Comparison of ENCODE assay signal across 1 cellular context in the genomic region with DNA sequence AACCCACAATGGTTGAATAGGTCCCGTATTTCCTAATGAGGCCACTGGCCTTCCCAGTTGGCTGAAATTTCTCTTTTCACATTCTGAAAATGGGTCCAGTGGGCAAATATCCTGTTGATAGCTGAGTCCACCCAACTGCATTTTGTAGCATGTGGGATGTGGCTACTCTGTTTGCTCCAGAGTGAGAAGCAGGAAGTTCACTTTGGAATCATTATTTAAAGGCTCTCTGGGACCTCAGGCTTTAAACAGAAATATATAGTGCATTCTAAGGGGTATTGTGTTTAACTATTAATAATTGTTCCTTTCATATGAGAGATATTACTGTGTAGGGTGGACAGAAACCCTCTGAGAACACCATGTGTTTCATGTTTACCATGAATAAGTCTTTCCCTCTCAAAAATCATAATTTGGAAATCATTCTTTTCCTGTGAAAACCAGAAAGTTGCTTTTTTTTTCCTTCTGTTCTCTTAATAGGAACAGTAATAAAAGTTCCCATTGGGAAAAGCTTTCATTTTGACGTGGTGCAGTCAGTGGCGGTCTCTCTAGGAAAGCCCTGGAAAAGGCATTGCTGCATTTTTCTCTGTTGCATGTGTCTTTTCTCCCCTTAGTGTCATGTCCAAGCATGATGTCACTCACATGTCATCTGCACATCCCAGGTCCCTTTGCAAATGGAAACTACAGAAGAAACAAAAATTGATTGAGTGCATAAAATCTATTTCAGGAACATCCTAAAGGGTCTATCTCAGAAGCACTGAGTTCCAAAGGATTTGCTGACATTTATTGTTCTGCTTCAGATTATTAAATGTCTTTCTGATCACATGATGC.
TF ChIP-seq lines count a peak whose summit lies in the region.

No MANE protein-coding gene starts in this region.

TF ChIP-seq in HepG2, 621 proteins besides CTCF, POLR2A, EP300 and RAD21:
- no peak for TF ChIP-seq RNF219 (CRISPR knock-in tag; IDR thresholded peaks at IDR 0.05)
- TF ChIP-seq ZNF850 (CRISPR knock-in tag; conservative IDR thresholded peaks at IDR 0.05) = no peak
- TF ChIP-seq BRCA1 (CRISPR knock-in tag; IDR thresholded peaks at IDR 0.05) = no peak
- no peak for TF ChIP-seq SAFB2 (CRISPR knock-in tag; IDR thresholded peaks at IDR 0.05; ENCODE audit: borderline replicate concordance, low read depth)
- TF ChIP-seq ZNF567 (CRISPR knock-in tag; IDR thresholded peaks at IDR 0.05; ENCODE audit: borderline replicate concordance) = no peak
- no peak for TF ChIP-seq ATF6 (CRISPR knock-in tag; conservative IDR thresholded peaks at IDR 0.05)
- no peak for TF ChIP-seq ZNF251 (CRISPR knock-in tag; IDR thresholded peaks at IDR 0.05)
- TF ChIP-seq FOXJ3 (CRISPR knock-in tag; IDR thresholded peaks at IDR 0.05; ENCODE audit: borderline replicate concordance) = no peak
- TF ChIP-seq, protein P1, sequence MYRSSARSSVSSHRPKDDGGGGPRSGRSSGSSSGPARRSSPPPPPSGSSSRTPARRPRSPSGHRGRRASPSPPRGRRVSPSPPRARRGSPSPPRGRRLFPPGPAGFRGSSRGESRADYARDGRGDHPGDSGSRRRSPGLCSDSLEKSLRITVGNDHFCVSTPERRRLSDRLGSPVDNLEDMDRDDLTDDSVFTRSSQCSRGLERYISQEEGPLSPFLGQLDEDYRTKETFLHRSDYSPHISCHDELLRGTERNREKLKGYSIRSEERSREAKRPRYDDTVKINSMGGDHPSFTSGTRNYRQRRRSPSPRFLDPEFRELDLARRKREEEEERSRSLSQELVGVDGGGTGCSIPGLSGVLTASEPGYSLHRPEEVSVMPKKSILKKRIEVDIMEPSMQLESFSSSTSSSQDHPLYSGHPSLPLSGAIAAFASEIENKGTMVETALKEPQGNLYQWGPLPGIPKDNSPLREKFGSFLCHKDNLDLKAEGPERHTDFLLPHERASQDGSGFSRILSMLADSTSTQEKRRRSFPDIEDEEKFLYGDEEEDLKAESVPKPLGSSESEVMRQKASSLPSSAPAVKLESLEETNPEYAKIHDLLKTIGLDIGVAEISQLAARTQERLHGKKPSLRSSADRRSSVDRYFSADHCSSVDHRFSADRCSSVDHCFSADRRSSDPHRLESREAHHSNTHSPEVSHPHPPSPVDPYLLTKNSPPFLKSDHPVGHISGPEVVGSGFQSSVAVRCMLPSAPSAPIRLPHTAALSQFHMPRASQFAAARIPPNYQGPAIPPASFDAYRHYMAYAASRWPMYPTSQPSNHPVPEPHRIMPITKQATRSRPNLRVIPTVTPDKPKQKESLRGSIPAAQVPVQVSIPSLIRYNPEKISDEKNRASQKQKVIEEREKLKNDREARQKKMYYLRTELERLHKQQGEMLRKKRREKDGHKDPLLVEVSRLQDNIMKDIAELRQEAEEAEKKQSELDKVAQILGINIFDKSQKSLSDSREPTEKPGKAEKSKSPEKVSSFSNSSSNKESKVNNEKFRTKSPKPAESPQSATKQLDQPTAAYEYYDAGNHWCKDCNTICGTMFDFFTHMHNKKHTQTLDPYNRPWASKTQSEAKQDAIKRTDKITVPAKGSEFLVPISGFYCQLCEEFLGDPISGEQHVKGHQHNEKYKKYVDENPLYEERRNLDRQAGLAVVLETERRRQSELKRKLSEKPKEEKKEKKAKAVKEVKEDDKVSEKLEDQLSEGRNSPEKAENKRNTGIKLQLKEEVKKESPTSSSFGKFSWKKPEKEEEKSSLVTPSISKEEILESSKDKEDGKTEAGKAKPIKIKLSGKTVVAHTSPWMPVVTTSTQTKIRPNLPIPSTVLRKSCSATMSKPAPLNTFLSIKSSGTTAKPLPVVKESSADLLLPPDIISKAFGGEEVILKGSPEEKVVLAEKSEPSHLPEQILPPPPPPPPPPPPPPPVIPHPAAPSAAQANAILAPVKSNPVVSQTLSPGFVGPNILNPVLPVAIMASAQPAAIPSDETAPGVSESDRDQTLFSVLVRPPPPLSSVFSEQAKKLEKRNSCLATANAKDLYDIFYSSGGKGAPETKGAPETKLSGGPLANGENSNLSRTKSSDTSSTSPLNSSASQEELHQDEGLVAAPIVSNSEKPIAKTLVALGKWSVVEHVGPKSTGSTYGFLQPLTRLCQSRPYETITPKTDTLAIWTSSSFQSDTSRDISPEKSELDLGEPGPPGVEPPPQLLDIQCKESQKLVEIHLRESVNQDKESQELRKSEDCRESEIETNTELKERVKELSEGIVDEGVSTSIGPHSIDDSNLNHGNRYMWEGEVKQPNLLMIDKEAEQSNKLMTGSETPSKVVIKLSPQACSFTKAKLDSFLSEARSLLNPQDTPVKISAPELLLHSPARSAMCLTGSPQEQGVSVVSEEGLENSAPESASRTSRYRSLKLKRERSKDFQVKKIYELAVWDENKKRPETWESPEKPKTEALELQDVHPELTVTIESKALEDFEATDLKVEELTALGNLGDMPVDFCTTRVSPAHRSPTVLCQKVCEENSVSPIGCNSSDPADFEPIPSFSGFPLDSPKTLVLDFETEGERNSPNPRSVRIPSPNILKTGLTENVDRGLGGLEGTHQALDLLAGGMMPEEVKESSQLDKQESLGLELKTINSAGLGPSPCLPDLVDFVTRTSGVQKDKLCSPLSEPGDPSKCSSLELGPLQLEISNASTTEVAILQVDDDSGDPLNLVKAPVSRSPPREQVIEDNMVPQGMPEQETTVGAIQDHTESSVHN (CRISPR knock-in tag; IDR thresholded peaks at IDR 0.05) = no peak
- no peak for TF ChIP-seq ZNF441 (CRISPR knock-in tag; IDR thresholded peaks at IDR 0.05; ENCODE audit: borderline replicate concordance)
- TF ChIP-seq MATR3 (CRISPR knock-in tag; IDR thresholded peaks at IDR 0.05) = no peak
- no peak for TF ChIP-seq HDAC1 (CRISPR knock-in tag; IDR thresholded peaks at IDR 0.05)
- TF ChIP-seq, protein P2, sequence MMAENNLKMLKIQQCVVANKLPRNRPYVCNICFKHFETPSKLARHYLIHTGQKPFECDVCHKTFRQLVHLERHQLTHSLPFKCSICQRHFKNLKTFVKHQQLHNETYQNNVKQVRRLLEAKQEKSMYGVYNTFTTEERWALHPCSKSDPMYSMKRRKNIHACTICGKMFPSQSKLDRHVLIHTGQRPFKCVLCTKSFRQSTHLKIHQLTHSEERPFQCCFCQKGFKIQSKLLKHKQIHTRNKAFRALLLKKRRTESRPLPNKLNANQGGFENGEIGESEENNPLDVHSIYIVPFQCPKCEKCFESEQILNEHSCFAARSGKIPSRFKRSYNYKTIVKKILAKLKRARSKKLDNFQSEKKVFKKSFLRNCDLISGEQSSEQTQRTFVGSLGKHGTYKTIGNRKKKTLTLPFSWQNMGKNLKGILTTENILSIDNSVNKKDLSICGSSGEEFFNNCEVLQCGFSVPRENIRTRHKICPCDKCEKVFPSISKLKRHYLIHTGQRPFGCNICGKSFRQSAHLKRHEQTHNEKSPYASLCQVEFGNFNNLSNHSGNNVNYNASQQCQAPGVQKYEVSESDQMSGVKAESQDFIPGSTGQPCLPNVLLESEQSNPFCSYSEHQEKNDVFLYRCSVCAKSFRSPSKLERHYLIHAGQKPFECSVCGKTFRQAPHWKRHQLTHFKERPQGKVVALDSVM (CRISPR knock-in tag; IDR thresholded peaks at IDR 0.05) = no peak
